ENCODE assay signal across 9 cellular contexts in the genomic region with DNA sequence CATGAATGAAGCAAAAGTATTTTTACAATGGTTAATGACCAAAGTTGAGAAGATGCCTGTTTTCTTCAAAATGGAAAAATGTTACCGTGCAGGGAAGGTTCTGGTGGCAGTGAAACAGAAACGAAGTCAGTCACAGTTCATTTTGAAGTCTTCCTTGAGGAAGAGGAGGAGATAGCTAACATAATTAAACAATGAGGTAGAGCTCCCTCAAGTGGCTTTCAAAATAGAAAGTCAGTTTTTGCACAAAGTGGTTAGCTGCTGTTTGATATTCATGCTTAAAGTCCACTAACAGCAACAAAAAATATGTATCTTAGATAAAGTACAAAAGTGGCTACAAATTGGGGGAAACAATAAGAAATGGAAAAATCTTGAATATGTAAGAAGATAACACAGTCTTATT.
DNase-seq lines count a peak whose midpoint lies in the region; ATAC-seq and TF ChIP-seq lines count a peak whose summit lies in the region.
"Had no signal": no experiment of that assay in that cellular context is flagged by ENCODE, and none has a peak within 500 bp of the region (broad histone marks: within the 10 kb centered on the region; RNA-seq: fewer than 3 reads in every experiment).

No MANE protein-coding gene starts in this region.

- H3K4me2 ChIP-seq in MM.1S (ENCODE audit: low read depth, low read length), result peak overlapping the region; percentile 82

- TF ChIP-seq CTCF in MM.1S (IDR thresholded peaks at IDR 0.05; ENCODE audit: low read length) (peak; percentile 53), choroid plexus epithelial cell (conservative IDR thresholded peaks at IDR 0.05; ENCODE audit: low read depth, low read length) (peak; percentile 52), psoas muscle (IDR thresholded peaks at IDR 0.05) (peak; percentile 37)

- H3K4me1 ChIP-seq in MM.1S (ENCODE audit: low read length), result no peaks in the 10 kb centered on the region
- no peaks in the 10 kb centered on the region for H3K4me1 ChIP-seq in psoas muscle

- no peaks in the 10 kb centered on the region for H3K9me2 ChIP-seq in MM.1S (replicated peaks; ENCODE audit: insufficient read depth, low read length)

- H4K20me1 ChIP-seq in MM.1S (ENCODE audit: insufficient read depth, low read length), result no peaks in the 10 kb centered on the region

- peak overlapping the region; percentile 68 for H2AFZ ChIP-seq in MM.1S (ENCODE audit: low read length)

- no peaks in the 10 kb centered on the region for H3K9me3 ChIP-seq in MM.1S (replicated peaks; ENCODE audit: insufficient read depth, low read length)
- H3K9me3 ChIP-seq in psoas muscle, result no peaks in the 10 kb centered on the region
- H3K9me3 ChIP-seq: stomach had no signal

- H3K79me2 ChIP-seq in MM.1S (ENCODE audit: low read length), result no peaks in the 10 kb centered on the region

- H3K36me3 ChIP-seq in MM.1S (replicated peaks; ENCODE audit: insufficient read depth, low read length), result no peaks in the 10 kb centered on the region
- H3K36me3 ChIP-seq in psoas muscle (ENCODE audit: insufficient read depth in 1 of 2, low read depth in 1 of 2), result no peaks in the 10 kb centered on the region
- H3K36me3 ChIP-seq: stomach had no signal

- H3K27ac ChIP-seq in MM.1S (ENCODE audit: low read length) (no peak overlapping the region), psoas muscle (no peak overlapping the region)
- H3K27ac ChIP-seq: stomach had no signal

- peak; percentile 1 for DNase-seq in NCI-H748 treated with DMSO at 0.1 percent for 48 hours (lab: John Stamatoyannopoulos, UW)
- DNase-seq in NCI-H748 (lab: John Stamatoyannopoulos, UW; ENCODE audit: unreplicated experiment), result no peak
- DNase-seq in MM.1S, result peak; percentile 64
- peak; percentile 63 for DNase-seq in choroid plexus epithelial cell (ENCODE audit: low read depth)
- DNase-seq in psoas muscle, result no peak
- DNase-seq in iPS-NIHi11 (ENCODE audit: low spot score), result no peak
- DNase-seq: stomach had no signal

- H3K4me3 ChIP-seq in MM.1S (ENCODE audit: low read length) (peak overlapping the region; percentile 42), choroid plexus epithelial cell (ENCODE audit: low read depth, low read length) (peak overlapping the region; percentile 25), psoas muscle (no peak overlapping the region)
- H3K4me3 ChIP-seq: stomach had no signal

- H3F3A ChIP-seq in MM.1S (ENCODE audit: insufficient read depth, low read length), result no peaks in the 10 kb centered on the region

- peak overlapping the region; percentile 16; the same call in 1 of the 2 replicates for H3K9ac ChIP-seq in MM.1S (ENCODE audit: low read length)

- intact Hi-C loops in psoas muscle (cut with DNase I), result loop anchor here (5.0 to 10.0 kb wide), 3 partner anchors 59 to 332 kb away; no protein-coding TSS in a partner anchor

- peak in 1 of 4 donors; percentile 68 for ATAC-seq in psoas muscle
- ATAC-seq in HG02938 (IDR thresholded peaks at IDR 0.05; ENCODE audit: unreplicated experiment), result no peak
- ATAC-seq in GM21529 (IDR thresholded peaks at IDR 0.05; ENCODE audit: unreplicated experiment), result no peak

- WGBS in psoas muscle, 3 donors, result 0 to 10% (median 2%) methylated on average over 2 of the region's 2 CpGs

- H3K27me3 ChIP-seq in MM.1S (replicated peaks; ENCODE audit: insufficient read depth, low read length), result no peaks in the 10 kb centered on the region
- no peaks in the 10 kb centered on the region for H3K27me3 ChIP-seq in psoas muscle (ENCODE audit: insufficient read depth in 3 of 3, low read length in 2 of 3)
- H3K27me3 ChIP-seq: stomach had no signal

Comparison
In these comparisons a context has a peak if more than half of its experiments do, and no peak if none do; other contexts are left out.
1. DNase-seq: peak in NCI-H748 treated with DMSO at 0.1 percent for 48 hours (single experiment), MM.1S (single experiment) and choroid plexus epithelial cell (single experiment); none in NCI-H748 (single experiment), psoas muscle (0 of 2) and iPS-NIHi11 (single experiment).
2. Peak in every context shown above with its lines, with median percentiles within 50 percentile points of each other: CTCF ChIP-seq.